Comparison of ENCODE assay signal across 8 cellular contexts in genomic region chr9:92293452-92294296, GRCh38. TPM values are rescaled to one million over a fixed set of nuclear protein-coding genes. Genes with fewer than 3 reads are reported as not detected.
DNase-seq lines count a peak whose midpoint lies in the region; ATAC-seq, FAIRE-seq and TF ChIP-seq lines count a peak whose summit lies in the region.

TSS of gene IARS1 (minus strand) at chr9:92293697. CDS start at chr9:92289419, 4,278 bp downstream.

- no peaks in the 10 kb centered on the region for H3K79me1 ChIP-seq in trophoblast cell (ENCODE audit: low read length)

- FAIRE-seq in GM12892 (lab: Jason Lieb, UNC): peak; percentile 96

- H3K27me3 Mint-ChIP-seq in T-cell: no peaks in the 10 kb centered on the region

- peaks cover 31% of the 10 kb centered on the region for H3K36me3 Mint-ChIP-seq in T-cell

- H3K4me1 ChIP-seq in trophoblast cell (ENCODE audit: control insufficient read depth in 1 of 2, insufficient read depth in 2 of 2, low read length in 2 of 2) (peaks cover 7% of the 10 kb centered on the region in 2 experiments), transverse colon (peaks cover 7 to 31% (median 17%) of the 10 kb centered on the region in 4 donors)

- TF ChIP-seq EP300 in transverse colon (IDR thresholded peaks at IDR 0.05; ENCODE audit: low read depth): no peak

- intact Hi-C loops in cardiac septum (cut with DNase I): loop anchor here (5.0 kb wide), 1 partner anchor 34 kb away; the partner anchor contains the start of genes CENPP and NOL8
- intact Hi-C loops in transverse colon (cut with DNase I; ENCODE audit: low total_unique reads): loop anchor here (10.0 kb wide), 1 partner anchor 159 kb away; no protein-coding TSS in a partner anchor

- H2AK5ac ChIP-seq in trophoblast cell (ENCODE audit: low read length): no peak within 1 kb of the TSS

- H3K4me3 Mint-ChIP-seq in T-cell: peak within 1 kb of the TSS; percentile 97 to 99 (median 99)

- CTCF ChIA-PET in T-cell (lab: Charles Lee): interaction anchor here in 1 of 2 donors (1.2 kb wide), 1 partner anchor 31 kb away, joined by 3 read pairs; the partner anchor contains the start of gene NOL8

- H3K27ac Mint-ChIP-seq in T-cell: peak within 1 kb of the TSS; percentile 98 to 100

- in situ Hi-C loops in transverse colon (cut with MboI; ENCODE audit: low pct_ligation_motif_present in 1 of 4, low pct_unique_long_range_greater_than_20kb in 1 of 4, low sequenced_read_pairs in 3 of 4): no loop called here

- peaks cover 11% of the 10 kb centered on the region for H3K79me2 ChIP-seq in trophoblast cell (ENCODE audit: control insufficient read depth, insufficient read depth, low read length, poor library complexity)

- peak within 1 kb of the TSS; percentile 72 for H2AFZ ChIP-seq in trophoblast cell (ENCODE audit: insufficient read depth, low read length, poor library complexity)

- peak in 4 of 5 experiments; percentile 13 to 43 (median 16) for TF ChIP-seq CTCF in transverse colon (IDR thresholded peaks at IDR 0.05)

- peak within 1 kb of the TSS; percentile 54 for H2BK5ac ChIP-seq in trophoblast cell (ENCODE audit: low read depth, low read length, poor library complexity)

- H3K23ac ChIP-seq in trophoblast cell (ENCODE audit: low read length): no peak within 1 kb of the TSS

- H3K27ac ChIP-seq in adipose tissue (ENCODE audit: low read depth, low read length): peak within 1 kb of the TSS; percentile 74
- H3K27ac ChIP-seq in trophoblast cell (ENCODE audit: low read depth, low read length): peak within 1 kb of the TSS; percentile 40
- peak within 1 kb of the TSS; percentile 79 to 85 (median 82) for H3K27ac ChIP-seq in transverse colon

- peak within 1 kb of the TSS; percentile 70 for H4K91ac ChIP-seq in trophoblast cell (ENCODE audit: low read depth, low read length)

- peak within 1 kb of the TSS; percentile 39 for H4K12ac ChIP-seq in trophoblast cell (ENCODE audit: low read depth, low read length)

- ATAC-seq in HG02852 (IDR thresholded peaks at IDR 0.05; ENCODE audit: unreplicated experiment) (peak; percentile 94), T-cell (replicated peaks in 1 of 4) (peak; percentile 94 to 97 (median 95))

- no peak within 1 kb of the TSS for H2BK12ac ChIP-seq in trophoblast cell (ENCODE audit: low read length)

- H2BK120ac ChIP-seq in trophoblast cell (ENCODE audit: insufficient read depth, low read length, poor library complexity): no peak within 1 kb of the TSS

- peak within 1 kb of the TSS; percentile 91 for H4K8ac ChIP-seq in trophoblast cell (ENCODE audit: low read depth, low read length)

- H3K4me2 ChIP-seq in trophoblast cell (ENCODE audit: low read length): peak within 1 kb of the TSS; percentile 75

- peak within 1 kb of the TSS; percentile 67 for H3K18ac ChIP-seq in trophoblast cell (ENCODE audit: low read length)

- 0 to 1% (median 0%) methylated on average over 63 of the region's 63 CpGs for WGBS in adipose tissue, 3 donors
- WGBS in trophoblast cell (ENCODE audit: extremely low coverage, insufficient coverage, insufficient read length): no CpG with 5 or more reads among the region's 63 CpGs
- WGBS in transverse colon (ENCODE audit: low coverage in 1 of 2), 2 donors: 0 to 1% methylated on average over 12 to 63 of the region's 63 CpGs

- DNase-seq in GM12892 (ENCODE audit: insufficient read length) (peak; percentile 82), NCI-H1436 treated with DMSO at 0.1 percent for 48 hours (lab: John Stamatoyannopoulos, UW) (peak; percentile 86), T-cell (peak; percentile 93 to 100 (median 99)), cardiac septum (ENCODE audit: low spot score) (peak; percentile 99), trophoblast cell (peak; percentile 100), transverse colon (peak; percentile 99)

- H3K4me3 ChIP-seq in trophoblast cell (ENCODE audit: low read depth, low read length) (peak within 1 kb of the TSS; percentile 80), transverse colon (peak within 1 kb of the TSS; percentile 58 to 86 (median 72))

- H3K9me3 ChIP-seq in trophoblast cell (ENCODE audit: insufficient read depth, low read depth, low read length): no peaks in the 10 kb centered on the region
- H3K9me3 ChIP-seq in transverse colon: no peaks in the 10 kb centered on the region

- H3K36me3 ChIP-seq in trophoblast cell (ENCODE audit: control insufficient read depth in 1 of 2, insufficient read depth in 2 of 2, low read length in 2 of 2) (peaks cover 3 to 8% of the 10 kb centered on the region in 2 experiments), transverse colon (peaks cover 0 to 19% (median 8%) of the 10 kb centered on the region in 4 donors)

- no peaks in the 10 kb centered on the region for H3K9me3 Mint-ChIP-seq in T-cell

- H3K14ac ChIP-seq in trophoblast cell (ENCODE audit: low read length): peak within 1 kb of the TSS; percentile 68

- TF ChIP-seq POLR2A in GM12892 (IDR thresholded peaks at IDR 0.05; ENCODE audit: low read depth, low read length) (peak; percentile 95), transverse colon (IDR thresholded peaks at IDR 0.05) (peak; percentile 73)

- H3K4me1 Mint-ChIP-seq in T-cell: peaks cover 47 to 67% (median 62%) of the 10 kb centered on the region in 3 donors

- H3K27me3 ChIP-seq in trophoblast cell (ENCODE audit: insufficient read depth, low read length) (no peaks in the 10 kb centered on the region), transverse colon (no peaks in the 10 kb centered on the region)

- H3K4ac ChIP-seq in trophoblast cell (ENCODE audit: low read depth, low read length): peak within 1 kb of the TSS; percentile 98

- POLR2A ChIA-PET in T-cell (lab: Charles Lee): no interaction called here

- peak within 1 kb of the TSS; percentile 73 for H3K9ac ChIP-seq in trophoblast cell (ENCODE audit: low read length)

RNA-seq across cellular contexts. Expression of gene IARS1, which starts in this region (rescaled TPM):
- polyA plus RNA-seq in GM12892 (2012; ENCODE audit: missing spikeins): 87.3 TPM
- 100 to 1,000 TPM in 3 of 5 donors, 10 to 100 TPM in 2; 70.5 to 124 (median 113) TPM for total RNA-seq in T-cell
- polyA plus RNA-seq in adipose tissue: 10 to 100 TPM; 16.2 to 31.9 (median 23.6) TPM
- 69.5 TPM for total RNA-seq in cardiac septum
- 77.3 and 78.9 TPM in 2 replicates for polyA plus RNA-seq in trophoblast cell (2013)
- 10 to 100 TPM; 25.4 to 70.7 (median 48.0) TPM for total RNA-seq in transverse colon

Comparison
In these comparisons a context has a peak if more than half of its experiments do, and no peak if none do; other contexts are left out.
1. Peak in every context shown above with its lines: DNase-seq, ATAC-seq, H3K4me3 ChIP-seq and H3K27ac ChIP-seq.